ENCODE assay signal across 9 cellular contexts in genomic region chr1:93552751-93553455, GRCh38.
DNase-seq lines count a peak whose midpoint lies in the region; ATAC-seq and TF ChIP-seq lines count a peak whose summit lies in the region.
"Had no signal": no experiment of that assay in that cellular context is flagged by ENCODE, and none has a peak within 500 bp of the region (broad histone marks: within the 10 kb centered on the region; RNA-seq: fewer than 3 reads in every experiment).

No MANE protein-coding gene starts in this region.

- H3K27me3 Mint-ChIP-seq in GM23338 (ENCODE audit: insufficient read depth, low read depth, poor library complexity): peaks cover 2% of the 10 kb centered on the region

- H3K79me2 ChIP-seq in GM23338 (replicated peaks; ENCODE audit: insufficient read depth) (no peaks in the 10 kb centered on the region; the same call in 1 of the 2 replicates), fibroblast of lung (ENCODE audit: control insufficient read depth, insufficient read depth, low read length) (no peaks in the 10 kb centered on the region)

- peak; percentile 68 for DNase-seq in GM23338 (ENCODE audit: low spot score)
- DNase-seq in NOMO-1 treated with dmso at 0.1 percent for 144 hours (lab: John Stamatoyannopoulos, UW; ENCODE audit: unreplicated experiment): peak; percentile 37
- peak; percentile 57 to 86 for DNase-seq in fibroblast of lung (ENCODE audit: low read depth in 2 of 2)
- DNase-seq in pons (ENCODE audit: low spot score): peak; percentile 97
- DNase-seq in activated CD4-positive, CD25-positive, alpha-beta regulatory T cell treated with anti-CD3 and anti-CD28 coated beads, Interleukin-2, amount 50 U/mL, for 72 hours: no peak

- peaks cover 24% of the 10 kb centered on the region for H3K4me1 Mint-ChIP-seq in GM23338

- H2AFZ ChIP-seq in GM23338: no peak overlapping the region
- no peak overlapping the region for H2AFZ ChIP-seq in fibroblast of lung (ENCODE audit: low read length)

- H3F3A ChIP-seq in GM23338 (replicated peaks; ENCODE audit: low read depth): no peaks in the 10 kb centered on the region

- H3K9me3 Mint-ChIP-seq in GM23338: no peaks in the 10 kb centered on the region
- H3K9me3 Mint-ChIP-seq: central memory CD8-positive, alpha-beta T cell had no signal

- TF ChIP-seq CTCF in GM23338 (conservative IDR thresholded peaks at IDR 0.05; ENCODE audit: low read depth in 2 of 2): no peak
- TF ChIP-seq CTCF in fibroblast of lung (conservative IDR thresholded peaks at IDR 0.05 in 1 of 2, IDR thresholded peaks at IDR 0.05 in 1 of 2; ENCODE audit: low read depth in 1 of 2, low read length in 2 of 2): no peak

- peaks cover 49% of the 10 kb centered on the region for H3K36me3 Mint-ChIP-seq in GM23338 (ENCODE audit: low read depth)

- H3K27ac ChIP-seq in GM23338 (ENCODE audit: low read depth) (peak overlapping the region; percentile 78), fibroblast of lung (ENCODE audit: insufficient read depth, low read length) (no peak overlapping the region)

- peaks cover 9% of the 10 kb centered on the region; the same call in 1 of the 2 replicates for H3K36me3 ChIP-seq in GM23338 (ENCODE audit: insufficient read depth)
- no peaks in the 10 kb centered on the region for H3K36me3 ChIP-seq in fibroblast of lung (ENCODE audit: control insufficient read depth, insufficient read depth, low read length)

- H3K27me3 ChIP-seq in GM23338 (ENCODE audit: insufficient read depth) (no peaks in the 10 kb centered on the region), fibroblast of lung (ENCODE audit: control insufficient read depth, insufficient read depth, low read length) (no peaks in the 10 kb centered on the region)

- peaks cover 19% of the 10 kb centered on the region for H3K4me1 ChIP-seq in GM23338 (ENCODE audit: insufficient read depth)
- no peaks in the 10 kb centered on the region for H3K4me1 ChIP-seq in fibroblast of lung (ENCODE audit: control insufficient read depth, extremely low read depth, insufficient read depth, low read length)

- ATAC-seq in GM23338: peak; percentile 92
- no peak for ATAC-seq in HG03571 (IDR thresholded peaks at IDR 0.05; ENCODE audit: unreplicated experiment)
- no peak for ATAC-seq in HG02885 (IDR thresholded peaks at IDR 0.05; ENCODE audit: poor library complexity, unreplicated experiment)
- no peak for ATAC-seq in HG03469 (IDR thresholded peaks at IDR 0.05; ENCODE audit: unreplicated experiment)

- H3K9ac ChIP-seq in fibroblast of lung (ENCODE audit: insufficient read depth, low read length): no peak overlapping the region

- H3K4me2 ChIP-seq in GM23338 (peak overlapping the region; percentile 42), fibroblast of lung (ENCODE audit: extremely low read depth, insufficient read depth, low read length) (peak overlapping the region; percentile 33)

- H4K20me1 ChIP-seq in GM23338 (replicated peaks; ENCODE audit: insufficient read depth) (no peaks in the 10 kb centered on the region; the same call in none of the 2 replicates), fibroblast of lung (ENCODE audit: control insufficient read depth, extremely low read depth, insufficient read depth, low read length) (no peaks in the 10 kb centered on the region)

- H3K4me3 Mint-ChIP-seq in GM23338: no peak overlapping the region
- H3K4me3 Mint-ChIP-seq: central memory CD8-positive, alpha-beta T cell had no signal

- no peaks in the 10 kb centered on the region for H3K9me2 ChIP-seq in GM23338 (ENCODE audit: insufficient read depth)

- H3K27ac Mint-ChIP-seq in GM23338: no peak overlapping the region

- H3K9me3 ChIP-seq in fibroblast of lung (ENCODE audit: control insufficient read depth, insufficient read depth, low read depth, low read length): no peaks in the 10 kb centered on the region

- H3K4me3 ChIP-seq in GM23338 (no peak overlapping the region), fibroblast of lung (replicated peaks in 1 of 4; ENCODE audit: control extremely low read depth in 1 of 4, insufficient read depth in 1 of 4, low read depth in 3 of 4, low read length in 4 of 4) (no peak overlapping the region)

TF ChIP-seq in GM23338, 12 proteins besides CTCF, POLR2A, EP300 and RAD21 (continues in another document):
- no peak for TF ChIP-seq ETS1 (IDR thresholded peaks at IDR 0.05)
- no peak for TF ChIP-seq CREB1 (CRISPR knock-in tag; IDR thresholded peaks at IDR 0.05; ENCODE audit: low read depth)
- TF ChIP-seq ZNF114 (CRISPR knock-in tag; IDR thresholded peaks at IDR 0.05): no peak
- no peak for TF ChIP-seq ZNF331 (CRISPR knock-in tag; IDR thresholded peaks at IDR 0.05; ENCODE audit: low read depth)
- no peak for TF ChIP-seq REST (IDR thresholded peaks at IDR 0.05; ENCODE audit: unreplicated experiment)
